ENCODE assay signal across 12 cellular contexts in genomic region chr2:48145845-48146452, GRCh38.
A peak's percentile ranks its signal among the peaks of the same experiment; 100 is the strongest.
DNase-seq lines count a peak whose midpoint lies in the region; ATAC-seq and TF ChIP-seq lines count a peak whose summit lies in the region.
"Had no signal": no experiment of that assay in that cellular context is flagged by ENCODE, and none has a peak within 500 bp of the region (broad histone marks: within the 10 kb centered on the region; RNA-seq: fewer than 3 reads in every experiment).

No MANE protein-coding gene starts in this region.

- H3K27ac ChIP-seq in SJCRH30 (no peak overlapping the region), upper lobe of right lung (no peak overlapping the region)
- H3K27ac ChIP-seq: WERI-Rb-1 had no signal

- H3K9me3 ChIP-seq in SJCRH30 (replicated peaks) (no peaks in the 10 kb centered on the region), upper lobe of right lung (no peaks in the 10 kb centered on the region)

- no peak overlapping the region for H3K4me3 Mint-ChIP-seq in activated naive CD4-positive, alpha-beta T cell treated with anti-CD3 and anti-CD28 coated beads, Interleukin-2, amount 10 ng/mL, durations not matched to agents 7 days and 5 days
- H3K4me3 Mint-ChIP-seq: B cell, mesothelial cell of epicardium had no signal

- TF ChIP-seq CTCF in fibroblast of pulmonary artery (IDR thresholded peaks at IDR 0.05; ENCODE audit: low read length, missing control alignments) (no peak), upper lobe of right lung (IDR thresholded peaks at IDR 0.05) (no peak), GM20000 (IDR thresholded peaks at IDR 0.05; ENCODE audit: extremely low read depth, missing control alignments) (no peak)

- peak overlapping the region; percentile 56 for H3K27ac Mint-ChIP-seq in activated naive CD4-positive, alpha-beta T cell treated with anti-CD3 and anti-CD28 coated beads, Interleukin-2, amount 10 ng/mL, durations not matched to agents 7 days and 5 days
- H3K27ac Mint-ChIP-seq: B cell, mesothelial cell of epicardium had no signal

- H3K27me3 ChIP-seq in SJCRH30: no peaks in the 10 kb centered on the region
- no peaks in the 10 kb centered on the region for H3K27me3 ChIP-seq in upper lobe of right lung

- H3K4me1 ChIP-seq in SJCRH30 (no peaks in the 10 kb centered on the region; the same call in 1 of the 2 replicates), upper lobe of right lung (no peaks in the 10 kb centered on the region)

- intact Hi-C loops in upper lobe of right lung (cut with DNase I): no loop called here

- peaks cover 18% of the 10 kb centered on the region for H3K4me1 Mint-ChIP-seq in activated naive CD4-positive, alpha-beta T cell treated with anti-CD3 and anti-CD28 coated beads, Interleukin-2, amount 10 ng/mL, durations not matched to agents 7 days and 5 days
- H3K4me1 Mint-ChIP-seq: mesothelial cell of epicardium had no signal

- peaks cover 2% of the 10 kb centered on the region for H3K9me3 Mint-ChIP-seq in activated naive CD4-positive, alpha-beta T cell treated with anti-CD3 and anti-CD28 coated beads, Interleukin-2, amount 10 ng/mL, durations not matched to agents 7 days and 5 days

- no peak overlapping the region for H3K4me3 ChIP-seq in SJCRH30
- no peak overlapping the region for H3K4me3 ChIP-seq in fibroblast of pulmonary artery (replicated peaks; ENCODE audit: low read depth, low read length)
- H3K4me3 ChIP-seq in upper lobe of right lung: no peak overlapping the region

- H3K27me3 Mint-ChIP-seq in activated naive CD4-positive, alpha-beta T cell treated with anti-CD3 and anti-CD28 coated beads, Interleukin-2, amount 10 ng/mL, durations not matched to agents 7 days and 5 days: peaks cover 4% of the 10 kb centered on the region

- H3K36me3 Mint-ChIP-seq in activated naive CD4-positive, alpha-beta T cell treated with anti-CD3 and anti-CD28 coated beads, Interleukin-2, amount 10 ng/mL, durations not matched to agents 7 days and 5 days: peaks cover 3% of the 10 kb centered on the region
- H3K36me3 Mint-ChIP-seq: mesothelial cell of epicardium had no signal

- no peak for DNase-seq in activated naive CD4-positive, alpha-beta T cell treated with anti-CD3 and anti-CD28 coated beads, Interleukin-2, amount 10 ng/mL, durations not matched to agents 7 days and 5 days
- no peak for DNase-seq in activated naive CD4-positive, alpha-beta T cell treated with anti-CD3 and anti-CD28 coated beads, Interleukin-2, amount 50 U/mL, for 16 hours
- DNase-seq in SJCRH30 (peak; percentile 10 to 34), fibroblast of pulmonary artery (ENCODE audit: low read depth) (peak; percentile 66), upper lobe of right lung (no peak), GM20000 (ENCODE audit: low spot score) (no peak), mucosa of gallbladder (ENCODE audit: low spot score) (no peak), islet precursor cell (no peak)
- DNase-seq: NCI-H774, WERI-Rb-1 had no signal

- CTCF ChIA-PET in activated naive CD4-positive, alpha-beta T cell treated with anti-CD3 and anti-CD28 coated beads, Interleukin-2, amount 10 ng/mL, durations not matched to agents 7 days and 5 days (lab: Charles Lee): no interaction called here

- peak; percentile 85 for ATAC-seq in upper lobe of right lung

- H3K36me3 ChIP-seq in SJCRH30 (no peaks in the 10 kb centered on the region), upper lobe of right lung (no peaks in the 10 kb centered on the region)

Comparison
In these comparisons a context has a peak if more than half of its experiments do, and no peak if none do; other contexts are left out.
1. DNase-seq: peak in SJCRH30 (2 of 2) and fibroblast of pulmonary artery (single experiment); none in activated naive CD4-positive, alpha-beta T cell treated with anti-CD3 and anti-CD28 coated beads, Interleukin-2, amount 10 ng/mL, durations not matched to agents 7 days and 5 days (single experiment), activated naive CD4-positive, alpha-beta T cell treated with anti-CD3 and anti-CD28 coated beads, Interleukin-2, amount 50 U/mL, for 16 hours (single experiment), upper lobe of right lung (single experiment), GM20000 (single experiment), mucosa of gallbladder (single experiment) and islet precursor cell (single experiment).